Comparison of ENCODE assay signal across 22 cellular contexts in the genomic region with DNA sequence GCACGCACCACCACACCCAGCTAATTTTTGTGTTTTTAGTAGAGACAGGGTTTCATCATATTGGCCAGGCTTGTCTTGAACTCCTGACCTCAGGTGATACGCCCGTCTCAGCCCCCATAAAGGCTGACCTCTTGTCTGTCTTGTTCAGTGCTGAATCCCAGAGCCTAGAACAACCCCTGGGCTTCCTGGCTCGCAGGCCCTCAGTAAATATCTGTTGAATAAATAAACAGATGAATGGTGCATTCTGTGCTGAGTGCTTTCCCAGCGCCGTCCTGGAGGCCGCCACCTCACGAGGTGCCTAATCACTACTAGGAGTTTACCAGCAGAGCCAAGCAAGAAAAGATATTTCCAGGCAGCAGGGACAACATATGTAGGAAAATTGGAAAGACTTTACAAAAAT.
"Had no signal": no experiment of that assay in that cellular context is flagged by ENCODE, and none has a peak within 500 bp of the region (broad histone marks: within the 10 kb centered on the region; RNA-seq: fewer than 3 reads in every experiment).

No MANE protein-coding gene starts in this region.

- H3K27me3 Mint-ChIP-seq: central memory CD8-positive, alpha-beta T cell had no signal

- H3K9me3 Mint-ChIP-seq: activated CD4-positive, alpha-beta T cell treated with anti-CD3 and anti-CD28 coated beads, Interleukin-2, amount 10 ng/mL, durations not matched to agents 24 days and 14 days; activated naive CD8-positive, alpha-beta T cell treated with anti-CD3 and anti-CD28 coated beads, Interleukin-2, amount 10 ng/mL, durations not matched to agents 7 days and 5 days; activated T-cell treated with anti-CD3 and anti-CD28 coated beads, Interleukin-2, amount 50 U/mL, for 72 hours; central memory CD8-positive, alpha-beta T cell; mesothelial cell of epicardium; neural crest cell; stimulated activated effector memory CD8-positive, alpha-beta T cell treated with anti-CD3 and anti-CD28 coated beads, Interleukin-12 subunit alpha, Interleukin-12 subunit beta, amount 100 ng/mL, for 72 hours had no signal

- H3K36me3 Mint-ChIP-seq: activated naive CD8-positive, alpha-beta T cell treated with anti-CD3 and anti-CD28 coated beads, Interleukin-2, amount 10 ng/mL, durations not matched to agents 7 days and 5 days; stimulated activated effector memory CD8-positive, alpha-beta T cell treated with anti-CD3 and anti-CD28 coated beads, Interleukin-12 subunit alpha, Interleukin-12 subunit beta, amount 100 ng/mL, for 72 hours had no signal

- ATAC-seq: activated T-cell treated with anti-CD3 and anti-CD28 coated beads, Interleukin-2, amount 50 U/mL, for 72 hours; stimulated activated effector memory CD8-positive, alpha-beta T cell treated with anti-CD3 and anti-CD28 coated beads, Interleukin-12 subunit alpha, Interleukin-12 subunit beta, amount 100 ng/mL, for 72 hours had no signal

- H3K4me1 Mint-ChIP-seq: activated CD4-positive, alpha-beta T cell treated with anti-CD3 and anti-CD28 coated beads, Interleukin-2, amount 10 ng/mL, durations not matched to agents 24 days and 14 days; activated naive CD8-positive, alpha-beta T cell treated with anti-CD3 and anti-CD28 coated beads, Interleukin-2, amount 10 ng/mL, durations not matched to agents 7 days and 5 days; central memory CD8-positive, alpha-beta T cell; stimulated activated effector memory CD8-positive, alpha-beta T cell treated with anti-CD3 and anti-CD28 coated beads, Interleukin-12 subunit alpha, Interleukin-12 subunit beta, amount 100 ng/mL, for 72 hours had no signal

- H3K4me3 ChIP-seq: esophagus squamous epithelium, prostate gland, right lobe of liver, spleen, tibial nerve, vagina had no signal

- H3K27ac Mint-ChIP-seq: activated CD4-positive, alpha-beta T cell treated with anti-CD3 and anti-CD28 coated beads, Interleukin-2, amount 10 ng/mL, durations not matched to agents 24 days and 14 days; activated naive CD8-positive, alpha-beta T cell treated with anti-CD3 and anti-CD28 coated beads, Interleukin-2, amount 10 ng/mL, durations not matched to agents 7 days and 5 days; activated T-cell treated with anti-CD3 and anti-CD28 coated beads, Interleukin-2, amount 50 U/mL, for 72 hours; mesothelial cell of epicardium; stimulated activated effector memory CD8-positive, alpha-beta T cell treated with anti-CD3 and anti-CD28 coated beads, Interleukin-12 subunit alpha, Interleukin-12 subunit beta, amount 100 ng/mL, for 72 hours had no signal

- H3K4me3 Mint-ChIP-seq: activated CD4-positive, alpha-beta T cell treated with anti-CD3 and anti-CD28 coated beads, Interleukin-2, amount 10 ng/mL, durations not matched to agents 24 days and 14 days; activated naive CD8-positive, alpha-beta T cell treated with anti-CD3 and anti-CD28 coated beads, Interleukin-2, amount 10 ng/mL, durations not matched to agents 7 days and 5 days; activated T-cell treated with anti-CD3 and anti-CD28 coated beads, Interleukin-2, amount 50 U/mL, for 72 hours; central memory CD8-positive, alpha-beta T cell; mesothelial cell of epicardium; neural crest cell; stimulated activated effector memory CD8-positive, alpha-beta T cell treated with anti-CD3 and anti-CD28 coated beads, Interleukin-12 subunit alpha, Interleukin-12 subunit beta, amount 100 ng/mL, for 72 hours had no signal

- DNase-seq: activated CD4-positive, alpha-beta T cell treated with anti-CD3 and anti-CD28 coated beads, Interleukin-2, amount 10 ng/mL, durations not matched to agents 24 days and 14 days; activated CD4-positive, CD25-positive, alpha-beta regulatory T cell; activated CD8-positive, alpha-beta memory T cell treated with anti-CD3 and anti-CD28 coated beads, Interleukin-2, amount 50 U/mL, for 48 hours; activated gamma-delta T cell treated with Interleukin-2 at 50 U/mL for 16 hours; activated naive CD8-positive, alpha-beta T cell treated with anti-CD3 and anti-CD28 coated beads, Interleukin-2, amount 10 ng/mL, durations not matched to agents 7 days and 5 days; activated T-cell treated with anti-CD3 and anti-CD28 coated beads, Interleukin-2, amount 50 U/mL, for 72 hours; anterior cingulate cortex; brain microvascular endothelial cell; cortex of kidney; effector CD4-positive, alpha-beta T cell; esophagus squamous epithelium; foreskin fibroblast; kidney glomerular epithelial cell; right lobe of liver; spleen had no signal
